ENCODE assay signal across 9 cellular contexts in genomic region chr1:8348777-8349472, GRCh38. TPM values are rescaled to one million over a fixed set of nuclear protein-coding genes. Genes with fewer than 3 reads are reported as not detected.
A peak's percentile ranks its signal among the peaks of the same experiment; 100 is the strongest.
DNase-seq lines count a peak whose midpoint lies in the region; ATAC-seq and TF ChIP-seq lines count a peak whose summit lies in the region.
"Had no signal": no experiment of that assay in that cellular context is flagged by ENCODE, and none has a peak within 500 bp of the region (broad histone marks: within the 10 kb centered on the region; RNA-seq: fewer than 3 reads in every experiment).

No MANE protein-coding gene starts in this region.

- H3K27ac ChIP-seq in DND-41 (ENCODE audit: low read length), result no peak overlapping the region
- no peak overlapping the region for H3K27ac ChIP-seq in right cardiac atrium (ENCODE audit: low read length)

- peaks cover 4% of the 10 kb centered on the region for H3K27me3 Mint-ChIP-seq in activated naive CD8-positive, alpha-beta T cell treated with anti-CD3 and anti-CD28 coated beads, Interleukin-2, amount 10 ng/mL, durations not matched to agents 7 days and 5 days

- no peaks in the 10 kb centered on the region for H3K27me3 ChIP-seq in DND-41 (ENCODE audit: insufficient read depth, low read length, poor library complexity)
- no peaks in the 10 kb centered on the region for H3K27me3 ChIP-seq in right cardiac atrium (ENCODE audit: control insufficient read depth, insufficient read depth)

- TF ChIP-seq CTCF in DND-41 (IDR thresholded peaks at IDR 0.05; ENCODE audit: borderline replicate concordance, extremely low read depth, low read length, poor library complexity, severe bottlenecking), result peak; percentile 92
- TF ChIP-seq CTCF in LNCaP clone FGC (IDR thresholded peaks at IDR 0.05; ENCODE audit: control insufficient read depth, extremely low read depth, insufficient read depth), result peak; percentile 80

- no peaks in the 10 kb centered on the region for H3K79me2 ChIP-seq in DND-41 (ENCODE audit: insufficient read depth, low read length)

- H3K9me3 Mint-ChIP-seq in activated naive CD8-positive, alpha-beta T cell treated with anti-CD3 and anti-CD28 coated beads, Interleukin-2, amount 10 ng/mL, durations not matched to agents 7 days and 5 days, result no peaks in the 10 kb centered on the region

- H3K27ac Mint-ChIP-seq in activated naive CD8-positive, alpha-beta T cell treated with anti-CD3 and anti-CD28 coated beads, Interleukin-2, amount 10 ng/mL, durations not matched to agents 7 days and 5 days, result peak overlapping the region; percentile 40
- H3K27ac Mint-ChIP-seq: activated naive CD8-positive, alpha-beta T cell had no signal

- peaks cover 2% of the 10 kb centered on the region for H3K4me1 Mint-ChIP-seq in activated naive CD8-positive, alpha-beta T cell treated with anti-CD3 and anti-CD28 coated beads, Interleukin-2, amount 10 ng/mL, durations not matched to agents 7 days and 5 days

- H3K36me3 Mint-ChIP-seq in activated naive CD8-positive, alpha-beta T cell treated with anti-CD3 and anti-CD28 coated beads, Interleukin-2, amount 10 ng/mL, durations not matched to agents 7 days and 5 days, result no peaks in the 10 kb centered on the region
- H3K36me3 Mint-ChIP-seq: activated naive CD8-positive, alpha-beta T cell had no signal

- no peaks in the 10 kb centered on the region for H3K9me3 ChIP-seq in DND-41 (ENCODE audit: insufficient read depth, low read length, severe bottlenecking)
- no peaks in the 10 kb centered on the region for H3K9me3 ChIP-seq in right cardiac atrium (ENCODE audit: control insufficient read depth, low read length)

- POLR2A ChIA-PET in activated naive CD8-positive, alpha-beta T cell treated with anti-CD3 and anti-CD28 coated beads, Interleukin-2, amount 10 ng/mL, durations not matched to agents 7 days and 5 days (lab: Charles Lee), result no interaction called here

- H3K9ac ChIP-seq in DND-41 (ENCODE audit: low read depth, low read length), result no peak overlapping the region

- no peak overlapping the region for H2AFZ ChIP-seq in DND-41 (ENCODE audit: low read depth, low read length)

- intact Hi-C loops in right cardiac atrium (cut with DNase I), result no loop called here

- peaks cover 8% of the 10 kb centered on the region for H3K36me3 ChIP-seq in DND-41 (ENCODE audit: insufficient read depth, low read length)

- no peak overlapping the region for H3K4me3 Mint-ChIP-seq in activated naive CD8-positive, alpha-beta T cell treated with anti-CD3 and anti-CD28 coated beads, Interleukin-2, amount 10 ng/mL, durations not matched to agents 7 days and 5 days
- H3K4me3 Mint-ChIP-seq: activated naive CD8-positive, alpha-beta T cell had no signal

- no peak overlapping the region for H3K4me2 ChIP-seq in DND-41 (ENCODE audit: insufficient read depth, low read length)

- peaks cover 2% of the 10 kb centered on the region; the same call in 1 of the 2 replicates for H3K4me1 ChIP-seq in DND-41 (ENCODE audit: insufficient read depth, low read length)
- H3K4me1 ChIP-seq in right cardiac atrium (ENCODE audit: control insufficient read depth, insufficient read depth, low read length), result peaks cover 5% of the 10 kb centered on the region

- DNase-seq in DND-41 (peak; percentile 69), LNCaP clone FGC (ENCODE audit: low read depth) (no peak), SW480 (ENCODE audit: low spot score) (peak; percentile 43), right cardiac atrium (peak; percentile 73 to 90 (median 86)), NCI-H187 treated with DMSO at 0.1 percent for 48 hours (lab: John Stamatoyannopoulos, UW) (no peak)
- peak; percentile 76 for DNase-seq in activated naive CD8-positive, alpha-beta T cell treated with anti-CD3 and anti-CD28 coated beads, Interleukin-2, amount 10 ng/mL, durations not matched to agents 7 days and 5 days
- DNase-seq in stimulated activated CD4-positive, alpha-beta T cell treated with anti-CD3 and anti-CD28 coated beads, Interleukin-12 subunit alpha, Interleukin-12 subunit beta, amount 100 ng/mL, for 24 hours (ENCODE audit: low read depth in 2 of 2), result peak; percentile 32 to 59

- H4K20me1 ChIP-seq in DND-41 (ENCODE audit: insufficient read depth, low read length), result peaks cover 16% of the 10 kb centered on the region

- H3K4me3 ChIP-seq in DND-41 (ENCODE audit: low read depth in 1 of 2, low read length in 2 of 2), result no peak overlapping the region
- no peak overlapping the region for H3K4me3 ChIP-seq in LNCaP clone FGC (ENCODE audit: low read depth, low read length)
- H3K4me3 ChIP-seq in right cardiac atrium (ENCODE audit: low read length), result no peak overlapping the region

- ATAC-seq in DND-41 (ENCODE audit: insufficient read depth, low read depth), result peak; percentile 86
- ATAC-seq in activated naive CD8-positive, alpha-beta T cell treated with anti-CD3 and anti-CD28 coated beads, Interleukin-2, amount 10 ng/mL, durations not matched to agents 7 days and 5 days (ENCODE audit: low read depth), result peak; percentile 72
- ATAC-seq in right cardiac atrium, result peak; percentile 38 to 46
- ATAC-seq in HG02759 (IDR thresholded peaks at IDR 0.05; ENCODE audit: unreplicated experiment), result no peak

- 28% methylated on average over 21 of the region's 21 CpGs for WGBS in right cardiac atrium

RNA-seq across cellular contexts. Expression of gene SLC45A1, which starts 31.0 kb away (rescaled TPM):
- under 1 TPM; 0.50 to 0.88 TPM for total RNA-seq in activated naive CD8-positive, alpha-beta T cell treated with anti-CD3 and anti-CD28 coated beads, Interleukin-2, amount 10 ng/mL, durations not matched to agents 7 days and 5 days
- total RNA-seq in right cardiac atrium, result 1 to 10 TPM; 2.1 to 3.5 (median 2.8) TPM
- 2.5 TPM for polyA plus RNA-seq in right cardiac atrium

Comparison
In these comparisons a context has a peak if more than half of its experiments do, and no peak if none do; other contexts are left out.
1. DNase-seq: peak in DND-41 (single experiment), SW480 (single experiment), activated naive CD8-positive, alpha-beta T cell treated with anti-CD3 and anti-CD28 coated beads, Interleukin-2, amount 10 ng/mL, durations not matched to agents 7 days and 5 days (single experiment), right cardiac atrium (3 of 3) and stimulated activated CD4-positive, alpha-beta T cell treated with anti-CD3 and anti-CD28 coated beads, Interleukin-12 subunit alpha, Interleukin-12 subunit beta, amount 100 ng/mL, for 24 hours (2 of 2); none in LNCaP clone FGC (single experiment) and NCI-H187 treated with DMSO at 0.1 percent for 48 hours (single experiment).